ENCODE assay signal across 21 cellular contexts in genomic region chr5:3490962-3491477, GRCh38.
"Had no signal": no experiment of that assay in that cellular context is flagged by ENCODE, and none has a peak within 500 bp of the region (broad histone marks: within the 10 kb centered on the region; RNA-seq: fewer than 3 reads in every experiment).

No MANE protein-coding gene starts in this region.

- H3K27me3 ChIP-seq: esophagus squamous epithelium, heart left ventricle, testis, tibial nerve, upper lobe of right lung, vagina had no signal

- H3K36me3 Mint-ChIP-seq: naive B cell; stimulated activated naive B cell treated with anti-CD40 and anti-IgM and Interleukin-4, amounts not matched to agents 10 μg/mL and 1 μg/mL and 100 μg/mL, for 72 hours had no signal

- H3K27ac ChIP-seq: esophagus squamous epithelium, heart left ventricle, parathyroid adenoma, prostate gland, sigmoid colon, skin epidermis, testis, tibial nerve, upper lobe of right lung, vagina had no signal

- H3K4me1 Mint-ChIP-seq: naive B cell; stimulated activated naive B cell treated with anti-CD40 and anti-IgM and Interleukin-4, amounts not matched to agents 10 μg/mL and 1 μg/mL and 100 μg/mL, for 72 hours; stimulated activated naive CD8-positive, alpha-beta T cell treated with anti-CD3 and anti-CD28 coated beads, Interleukin-15, amount 100 ng/mL, for 72 hours had no signal

- H3K27ac Mint-ChIP-seq: naive B cell; stimulated activated naive B cell treated with anti-CD40 and anti-IgM and Interleukin-4, amounts not matched to agents 10 μg/mL and 1 μg/mL and 100 μg/mL, for 72 hours; stimulated activated naive CD8-positive, alpha-beta T cell treated with anti-CD3 and anti-CD28 coated beads, Interleukin-15, amount 100 ng/mL, for 72 hours had no signal

- H3K9me3 ChIP-seq: esophagus squamous epithelium, prostate gland, sigmoid colon, testis, tibial nerve, upper lobe of right lung, vagina had no signal

- H3K27me3 Mint-ChIP-seq: stimulated activated naive B cell treated with anti-CD40 and anti-IgM and Interleukin-4, amounts not matched to agents 10 μg/mL and 1 μg/mL and 100 μg/mL, for 72 hours; stimulated activated naive CD8-positive, alpha-beta T cell treated with anti-CD3 and anti-CD28 coated beads, Interleukin-15, amount 100 ng/mL, for 72 hours had no signal

- H3K79me2 ChIP-seq: parathyroid adenoma had no signal

- ATAC-seq: heart left ventricle; stimulated activated naive B cell treated with anti-CD40 and anti-IgM and Interleukin-4, amounts not matched to agents 10 μg/mL and 1 μg/mL and 100 μg/mL, for 72 hours; stimulated activated naive CD8-positive, alpha-beta T cell treated with anti-CD3 and anti-CD28 coated beads, Interleukin-15, amount 100 ng/mL, for 72 hours; upper lobe of right lung had no signal

- H3K4me3 ChIP-seq: esophagus squamous epithelium, heart left ventricle, prostate gland, sigmoid colon, skin epidermis, testis, tibial nerve, upper lobe of right lung, vagina had no signal

- H3K9ac ChIP-seq: parathyroid adenoma had no signal

- H3K4me3 Mint-ChIP-seq: naive B cell; nephron; stimulated activated naive B cell treated with anti-CD40 and anti-IgM and Interleukin-4, amounts not matched to agents 10 μg/mL and 1 μg/mL and 100 μg/mL, for 72 hours; stimulated activated naive CD8-positive, alpha-beta T cell treated with anti-CD3 and anti-CD28 coated beads, Interleukin-15, amount 100 ng/mL, for 72 hours had no signal

- H3K36me3 ChIP-seq: esophagus squamous epithelium, heart left ventricle, prostate gland, sigmoid colon, tibial nerve, upper lobe of right lung, vagina had no signal

- H3K4me1 ChIP-seq: esophagus squamous epithelium, heart left ventricle, parathyroid adenoma, prostate gland, sigmoid colon, testis, tibial nerve, upper lobe of right lung, vagina had no signal

- DNase-seq: effector memory CD4-positive, alpha-beta T cell; esophagus squamous epithelium; foreskin fibroblast; heart left ventricle; hippocampal formation; kidney glomerular epithelial cell; mesendoderm; naive B cell; sigmoid colon; stimulated activated CD4-positive, alpha-beta T cell treated with anti-CD3 and anti-CD28 coated beads, Interleukin-2, amount 100 ng/mL, for 24 hours; stimulated activated CD4-positive, alpha-beta T cell treated with anti-CD3 and anti-CD28 coated beads, Interleukin-4, amount 100 ng/mL, for 4 hours; stimulated activated naive B cell treated with anti-CD40 and anti-IgM and Interleukin-4, amounts not matched to agents 10 μg/mL and 1 μg/mL and 100 μg/mL, for 72 hours; stimulated activated naive CD8-positive, alpha-beta T cell treated with anti-CD3 and anti-CD28 coated beads, Interleukin-15, amount 100 ng/mL, for 72 hours; testis; upper lobe of right lung had no signal

- H2AFZ ChIP-seq: parathyroid adenoma had no signal
